In the genomic region with DNA sequence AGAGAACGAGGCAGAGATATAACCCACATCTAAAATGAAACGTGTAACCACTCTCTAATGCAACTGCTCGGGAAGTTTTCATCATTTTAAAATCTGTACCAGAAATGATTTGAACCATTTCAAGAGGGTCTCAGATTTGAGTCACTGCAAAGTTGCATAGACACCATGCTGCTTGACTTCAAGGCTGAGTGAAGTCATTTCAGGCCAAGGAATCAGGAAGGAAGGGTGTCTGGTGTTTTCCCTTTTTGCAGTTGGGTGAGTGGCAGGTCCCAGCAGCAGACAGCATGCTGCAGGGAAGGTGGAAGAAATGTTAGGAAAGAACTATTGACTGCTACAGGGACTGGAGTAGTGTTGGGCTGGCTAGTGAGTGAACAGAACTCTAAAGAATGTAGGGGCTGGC, we compare ENCODE assay signal across 2 cellular contexts.
TF ChIP-seq lines count a peak whose summit lies in the region.

No MANE protein-coding gene starts in this region.

TF ChIP-seq in HepG2, 621 proteins besides CTCF, POLR2A, EP300 and RAD21:
- TF ChIP-seq ZNF253 (CRISPR knock-in tag; IDR thresholded peaks at IDR 0.05; ENCODE audit: borderline replicate concordance) (no peak), ZNF34 (CRISPR knock-in tag; IDR thresholded peaks at IDR 0.05; ENCODE audit: borderline replicate concordance) (no peak), ZSCAN22 (CRISPR knock-in tag; IDR thresholded peaks at IDR 0.05) (no peak), ZFYVE20 (CRISPR knock-in tag; IDR thresholded peaks at IDR 0.05; ENCODE audit: borderline replicate concordance, low read depth) (no peak), SUZ12 (IDR thresholded peaks at IDR 0.05; ENCODE audit: low read depth, low read length) (no peak)
- TF ChIP-seq, protein P1, sequence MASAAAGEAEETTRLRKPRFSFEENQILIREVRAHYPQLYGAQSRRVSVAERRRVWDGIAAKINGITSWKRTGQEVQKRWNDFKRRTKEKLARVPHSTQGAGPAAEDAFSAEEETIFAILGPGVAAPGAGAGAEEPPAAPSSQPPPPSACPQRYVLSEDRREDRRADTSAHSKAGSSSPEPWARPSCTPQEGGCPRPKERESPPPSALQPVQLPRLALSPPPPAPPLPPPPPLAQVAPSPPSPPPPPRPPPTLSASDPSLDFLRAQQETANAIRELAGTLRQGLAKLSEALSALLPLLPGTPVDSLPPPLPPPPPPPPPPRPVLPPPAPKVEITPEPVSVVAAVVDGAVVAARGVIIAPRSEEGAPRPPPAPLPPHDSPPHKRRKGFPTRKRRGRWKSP (CRISPR knock-in tag; IDR thresholded peaks at IDR 0.05), result no peak
- TF ChIP-seq, protein P2, sequence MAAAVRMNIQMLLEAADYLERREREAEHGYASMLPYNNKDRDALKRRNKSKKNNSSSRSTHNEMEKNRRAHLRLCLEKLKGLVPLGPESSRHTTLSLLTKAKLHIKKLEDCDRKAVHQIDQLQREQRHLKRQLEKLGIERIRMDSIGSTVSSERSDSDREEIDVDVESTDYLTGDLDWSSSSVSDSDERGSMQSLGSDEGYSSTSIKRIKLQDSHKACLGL (CRISPR knock-in tag; IDR thresholded peaks at IDR 0.05), result no peak
- TF ChIP-seq, protein P3, sequence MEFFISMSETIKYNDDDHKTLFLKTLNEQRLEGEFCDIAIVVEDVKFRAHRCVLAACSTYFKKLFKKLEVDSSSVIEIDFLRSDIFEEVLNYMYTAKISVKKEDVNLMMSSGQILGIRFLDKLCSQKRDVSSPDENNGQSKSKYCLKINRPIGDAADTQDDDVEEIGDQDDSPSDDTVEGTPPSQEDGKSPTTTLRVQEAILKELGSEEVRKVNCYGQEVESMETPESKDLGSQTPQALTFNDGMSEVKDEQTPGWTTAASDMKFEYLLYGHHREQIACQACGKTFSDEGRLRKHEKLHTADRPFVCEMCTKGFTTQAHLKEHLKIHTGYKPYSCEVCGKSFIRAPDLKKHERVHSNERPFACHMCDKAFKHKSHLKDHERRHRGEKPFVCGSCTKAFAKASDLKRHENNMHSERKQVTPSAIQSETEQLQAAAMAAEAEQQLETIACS (CRISPR knock-in tag; IDR thresholded peaks at IDR 0.05), result no peak
- TF ChIP-seq, protein P4, sequence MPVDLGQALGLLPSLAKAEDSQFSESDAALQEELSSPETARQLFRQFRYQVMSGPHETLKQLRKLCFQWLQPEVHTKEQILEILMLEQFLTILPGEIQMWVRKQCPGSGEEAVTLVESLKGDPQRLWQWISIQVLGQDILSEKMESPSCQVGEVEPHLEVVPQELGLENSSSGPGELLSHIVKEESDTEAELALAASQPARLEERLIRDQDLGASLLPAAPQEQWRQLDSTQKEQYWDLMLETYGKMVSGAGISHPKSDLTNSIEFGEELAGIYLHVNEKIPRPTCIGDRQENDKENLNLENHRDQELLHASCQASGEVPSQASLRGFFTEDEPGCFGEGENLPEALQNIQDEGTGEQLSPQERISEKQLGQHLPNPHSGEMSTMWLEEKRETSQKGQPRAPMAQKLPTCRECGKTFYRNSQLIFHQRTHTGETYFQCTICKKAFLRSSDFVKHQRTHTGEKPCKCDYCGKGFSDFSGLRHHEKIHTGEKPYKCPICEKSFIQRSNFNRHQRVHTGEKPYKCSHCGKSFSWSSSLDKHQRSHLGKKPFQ (CRISPR knock-in tag; IDR thresholded peaks at IDR 0.05; ENCODE audit: insufficient replicate concordance), result no peak
- TF ChIP-seq, protein P5, sequence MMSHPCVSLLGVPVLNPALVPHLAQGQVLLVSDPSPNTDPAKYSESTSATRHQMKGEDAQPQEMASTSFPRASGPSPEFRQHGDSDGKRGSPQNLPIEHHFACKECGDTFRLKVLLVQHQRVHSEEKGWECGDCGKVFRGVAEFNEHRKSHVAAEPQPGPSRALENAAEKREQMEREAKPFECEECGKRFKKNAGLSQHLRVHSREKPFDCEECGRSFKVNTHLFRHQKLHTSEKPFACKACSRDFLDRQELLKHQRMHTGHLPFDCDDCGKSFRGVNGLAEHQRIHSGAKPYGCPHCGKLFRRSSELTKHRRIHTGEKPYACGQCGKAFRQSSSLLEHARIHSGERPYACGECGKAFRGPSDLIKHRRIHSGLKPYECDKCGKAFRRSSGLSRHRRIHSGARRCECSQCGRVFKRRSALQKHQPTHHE (CRISPR knock-in tag; IDR thresholded peaks at IDR 0.05; ENCODE audit: borderline replicate concordance), result no peak

TF ChIP-seq in H1, 55 proteins besides CTCF, POLR2A, EP300 and RAD21:
- TF ChIP-seq KDM4A (IDR thresholded peaks at IDR 0.05; ENCODE audit: low read depth, low read length, severe bottlenecking) (no peak), TEAD4 (IDR thresholded peaks at IDR 0.05; ENCODE audit: low read depth, low read length) (no peak), POLR2AphosphoS5 (IDR thresholded peaks at IDR 0.05; ENCODE audit: low read depth, low read length) (no peak), HDAC6 (IDR thresholded peaks at IDR 0.05; ENCODE audit: low read depth, low read length) (no peak), NANOG (IDR thresholded peaks at IDR 0.05; ENCODE audit: insufficient read depth, low read depth, low read length, poor library complexity, severe bottlenecking) (no peak), SP2 (IDR thresholded peaks at IDR 0.05; ENCODE audit: low read length) (no peak), SIRT6 (IDR thresholded peaks at IDR 0.05; ENCODE audit: low read length) (no peak), SIN3A (conservative IDR thresholded peaks at IDR 0.05 in 1 of 2, IDR thresholded peaks at IDR 0.05 in 1 of 2; ENCODE audit: low read depth in 1 of 2, low read length in 2 of 2) (no peak), TBP (IDR thresholded peaks at IDR 0.05; ENCODE audit: low read depth, low read length) (no peak)
- TF ChIP-seq, protein P6, sequence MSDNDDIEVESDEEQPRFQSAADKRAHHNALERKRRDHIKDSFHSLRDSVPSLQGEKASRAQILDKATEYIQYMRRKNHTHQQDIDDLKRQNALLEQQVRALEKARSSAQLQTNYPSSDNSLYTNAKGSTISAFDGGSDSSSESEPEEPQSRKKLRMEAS (IDR thresholded peaks at IDR 0.05), result no peak
- TF ChIP-seq, protein P7, sequence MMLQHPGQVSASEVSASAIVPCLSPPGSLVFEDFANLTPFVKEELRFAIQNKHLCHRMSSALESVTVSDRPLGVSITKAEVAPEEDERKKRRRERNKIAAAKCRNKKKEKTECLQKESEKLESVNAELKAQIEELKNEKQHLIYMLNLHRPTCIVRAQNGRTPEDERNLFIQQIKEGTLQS (IDR thresholded peaks at IDR 0.05; ENCODE audit: insufficient read depth, low read depth, low read length), result no peak
TF ChIP-seq in H1: peak in this region for 0.
